16 cellular contexts compared by ENCODE assay signal in the genomic region with DNA sequence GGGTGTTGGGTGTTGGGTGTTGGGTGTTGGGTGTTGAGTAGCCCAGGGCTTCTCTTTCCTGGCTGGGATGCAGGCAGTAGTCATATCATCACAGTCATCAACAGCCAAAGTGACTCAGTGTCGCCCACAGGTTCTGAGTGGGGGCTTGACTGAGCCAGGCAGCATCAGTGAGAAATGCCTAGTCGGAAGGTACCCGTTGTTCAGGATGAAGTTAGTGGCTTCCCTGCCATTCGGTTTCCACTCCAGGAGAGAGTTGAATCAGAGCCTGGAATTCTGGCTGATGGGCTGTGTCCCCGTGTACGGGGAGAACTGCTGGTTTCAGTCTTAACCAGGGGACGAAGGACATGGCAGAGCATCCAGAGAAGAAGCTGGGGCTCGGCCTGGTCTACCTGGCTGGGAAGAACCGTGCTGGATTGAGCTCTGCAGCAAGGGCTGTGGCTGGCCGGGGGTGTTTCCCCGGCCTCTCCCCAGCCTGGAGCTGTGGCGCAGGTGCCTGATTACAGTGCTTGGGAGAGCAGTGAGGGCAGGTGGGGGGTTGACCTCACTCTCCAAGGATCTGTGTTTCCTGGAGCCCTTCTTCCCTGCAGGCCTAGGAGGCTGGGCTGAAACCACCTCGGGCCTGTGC. TPM values are rescaled to one million over a fixed set of nuclear protein-coding genes. Genes with fewer than 3 reads are reported as not detected.
DNase-seq lines count a peak whose midpoint lies in the region; ATAC-seq and TF ChIP-seq lines count a peak whose summit lies in the region.
"Had no signal": no experiment of that assay in that cellular context is flagged by ENCODE, and none has a peak within 500 bp of the region (broad histone marks: within the 10 kb centered on the region; RNA-seq: fewer than 3 reads in every experiment).

No MANE protein-coding gene starts in this region.

- no peaks in the 10 kb centered on the region for H3K9me3 ChIP-seq in PC-3 (ENCODE audit: low read length)
- H3K9me3 ChIP-seq: tibial artery had no signal

- H2AFZ ChIP-seq in PC-3 (ENCODE audit: low read length): no peak overlapping the region

- intact Hi-C loops in PC-3 (cut with micrococcal nuclease): no loop called here

- no peak for TF ChIP-seq CTCF in PC-3 (conservative IDR thresholded peaks at IDR 0.05; ENCODE audit: low read depth, low read length)
- TF ChIP-seq CTCF in foreskin keratinocyte (conservative IDR thresholded peaks at IDR 0.05): no peak

- H3K27ac ChIP-seq in PC-3 (ENCODE audit: low read length) (peak overlapping the region; percentile 85), foreskin keratinocyte (no peak overlapping the region), rectal smooth muscle tissue (ENCODE audit: low read depth, low read length) (no peak overlapping the region)
- H3K27ac ChIP-seq: 22Rv1, HL-60, tibial artery had no signal

- DNase-seq in NCI-H2227 (lab: John Stamatoyannopoulos, UW; ENCODE audit: unreplicated experiment): peak; percentile 34
- no peak for DNase-seq in NCI-H2227 treated with DMSO at 0.1 percent for 48 hours (lab: John Stamatoyannopoulos, UW)
- peak; percentile 74 for DNase-seq in PC-3
- peak in 1 of 2 donors; percentile 17 for DNase-seq in foreskin keratinocyte
- DNase-seq in NCI-H146 (lab: John Stamatoyannopoulos, UW): no peak
- DNase-seq in cerebellum (ENCODE audit: low spot score): no peak
- DNase-seq: activated T-cell treated with anti-CD3 and anti-CD28 coated beads, Interleukin-2, amount 50 U/mL, for 72 hours; effector memory CD8-positive, alpha-beta T cell; nephron progenitor cell; SHP77; tibial artery had no signal

- H3K4me3 ChIP-seq in PC-3 (ENCODE audit: low read length) (no peak overlapping the region; the same call in 1 of the 2 replicates), rectal smooth muscle tissue (ENCODE audit: low read length) (no peak overlapping the region)
- H3K4me3 ChIP-seq: smooth muscle cell, tibial artery had no signal

- H3F3A ChIP-seq in PC-3 (ENCODE audit: low read length, unreplicated experiment): no peaks in the 10 kb centered on the region

- no TSS peak for BruUV-seq in PC-3 (replicated peaks; lab: Mats Ljungman, UMichigan)

- H3K4me1 ChIP-seq in PC-3 (ENCODE audit: insufficient read depth, low read length) (peaks cover 35% of the 10 kb centered on the region), foreskin keratinocyte (peaks cover 6% of the 10 kb centered on the region), rectal smooth muscle tissue (ENCODE audit: control insufficient read depth, insufficient read depth, low read length) (no peaks in the 10 kb centered on the region)

- H3K36me3 ChIP-seq in PC-3 (ENCODE audit: low read depth, low read length): no peaks in the 10 kb centered on the region
- H3K36me3 ChIP-seq in rectal smooth muscle tissue (ENCODE audit: control insufficient read depth, insufficient read depth, low read length): no peaks in the 10 kb centered on the region
- H3K36me3 ChIP-seq: tibial artery had no signal

- H3K9me2 ChIP-seq in PC-3 (replicated peaks; ENCODE audit: low read length): no peaks in the 10 kb centered on the region

- ATAC-seq in PC-3: peak; percentile 69
- ATAC-seq in foreskin keratinocyte: peak; percentile 78
- ATAC-seq in HG02588 (IDR thresholded peaks at IDR 0.05; ENCODE audit: unreplicated experiment): no peak
- ATAC-seq: activated T-cell treated with anti-CD3 and anti-CD28 coated beads, Interleukin-2, amount 50 U/mL, for 72 hours; effector memory CD8-positive, alpha-beta T cell had no signal

- POLR2A ChIA-PET in PC-3 (lab: Charles Lee; ENCODE audit: unreplicated experiment): no interaction called here

- H3K9ac ChIP-seq in PC-3 (ENCODE audit: low read length) (peak overlapping the region; percentile 18), rectal smooth muscle tissue (ENCODE audit: low read length) (peak overlapping the region; percentile 32)

- CTCF ChIA-PET in PC-3 (lab: Charles Lee): no interaction called here

- peaks cover 6% of the 10 kb centered on the region; the same call in 1 of the 2 replicates for H4K20me1 ChIP-seq in PC-3 (ENCODE audit: low read length)

- peak overlapping the region; percentile 77 for H3K4me2 ChIP-seq in PC-3 (ENCODE audit: low read length)
- H3K4me2 ChIP-seq: smooth muscle cell had no signal

- peaks cover 98% of the 10 kb centered on the region for H3K79me2 ChIP-seq in PC-3 (ENCODE audit: low read length)

- H3K27me3 ChIP-seq in PC-3 (ENCODE audit: low read length) (no peaks in the 10 kb centered on the region), foreskin keratinocyte (no peaks in the 10 kb centered on the region), rectal smooth muscle tissue (ENCODE audit: control insufficient read depth, insufficient read depth, low read length) (no peaks in the 10 kb centered on the region)
- H3K27me3 ChIP-seq: tibial artery had no signal

RNA-seq across cellular contexts. Expression of a gene that starts 49.4 kb away (rescaled TPM):
- total RNA-seq in PC-3 (2014; rRNA removed) (28.6 and 31.0 TPM in 2 replicates), foreskin keratinocyte (13.4 and 15.2 TPM in 2 replicates), cerebellum (68.2 TPM)
- 5.6 and 5.8 TPM in 2 replicates for polyA plus RNA-seq in foreskin keratinocyte

Comparison
In these comparisons a context has a peak if more than half of its experiments do, and no peak if none do; other contexts are left out.
1. DNase-seq: peak in NCI-H2227 (single experiment) and PC-3 (single experiment); none in NCI-H2227 treated with DMSO at 0.1 percent for 48 hours (single experiment), NCI-H146 (single experiment) and cerebellum (single experiment).